9 cellular contexts compared by ENCODE assay signal in the genomic region with DNA sequence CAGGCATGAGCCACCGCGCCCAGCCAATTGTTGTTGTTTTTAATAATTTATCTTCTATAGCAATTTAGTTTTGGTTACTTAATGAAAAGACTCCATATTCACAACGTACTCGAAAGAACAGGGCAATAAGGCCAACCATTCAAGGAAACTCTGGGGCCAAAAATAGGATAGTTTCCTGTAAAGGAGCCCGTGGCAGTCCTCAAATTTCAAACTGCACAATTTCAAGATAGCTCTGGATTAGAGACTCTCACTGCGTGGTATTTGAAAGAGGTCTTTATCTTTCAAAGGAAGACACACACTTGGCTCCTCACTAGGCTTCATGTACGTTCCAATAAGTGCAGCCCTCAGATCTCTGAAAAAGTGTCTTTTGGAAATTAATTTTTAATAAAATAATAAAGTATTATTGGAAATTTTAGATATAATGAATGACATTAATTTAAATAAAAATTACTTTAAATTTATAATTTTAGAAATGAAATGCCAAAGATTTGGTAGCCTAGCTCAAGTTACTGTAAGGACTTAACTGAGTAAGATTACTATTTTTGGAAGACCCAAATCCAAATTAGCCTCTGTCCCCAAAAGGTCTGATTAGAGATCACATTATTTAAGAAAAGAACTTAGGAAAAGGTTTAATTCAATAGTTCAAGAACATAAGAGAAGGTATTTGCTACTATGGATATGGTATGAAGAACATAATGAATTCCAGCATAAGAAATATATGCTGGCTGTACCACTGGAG.
"Had no signal": no experiment of that assay in that cellular context is flagged by ENCODE, and none has a peak within 500 bp of the region (broad histone marks: within the 10 kb centered on the region; RNA-seq: fewer than 3 reads in every experiment).

No MANE protein-coding gene starts in this region.

- H3K9ac ChIP-seq: GM23248 had no signal

- H2AFZ ChIP-seq: GM23248 had no signal

- DNase-seq: GM23248, GOT3, H7, HFFc6, IMR-90 had no signal

- H3K27ac Mint-ChIP-seq: HFFc6 had no signal

- ATAC-seq: HCT116, K562 had no signal

- H3K4me1 ChIP-seq: HAP-1 had no signal

- H3K27ac ChIP-seq: GM23248, HL-60 had no signal

- H3K4me3 ChIP-seq: GM23248, HAP-1, K562 had no signal

- H3K9me3 ChIP-seq: HAP-1 had no signal

- H3K4me3 Mint-ChIP-seq: HFFc6 had no signal

- H3K9me3 Mint-ChIP-seq: HFFc6 had no signal
